ENCODE assay signal across 1 cellular context in genomic region chr12:56117778-56118687, GRCh38.
TF ChIP-seq lines count a peak whose summit lies in the region.

Gene ZC3H10 (plus strand): TSS chr12:56118266. CDS start chr12:56120563, 2,297 bp downstream.

TF ChIP-seq in GM12878, 131 proteins besides CTCF, POLR2A, EP300 and RAD21 (continued from another document):
- no peak for TF ChIP-seq ZBTB4 (CRISPR knock-in tag; IDR thresholded peaks at IDR 0.05)
- TF ChIP-seq RB1 (IDR thresholded peaks at IDR 0.05; ENCODE audit: borderline replicate concordance) = peak; percentile 81; the same call in 1 of the 2 replicates
